28 cellular contexts compared by ENCODE assay signal in the genomic region with DNA sequence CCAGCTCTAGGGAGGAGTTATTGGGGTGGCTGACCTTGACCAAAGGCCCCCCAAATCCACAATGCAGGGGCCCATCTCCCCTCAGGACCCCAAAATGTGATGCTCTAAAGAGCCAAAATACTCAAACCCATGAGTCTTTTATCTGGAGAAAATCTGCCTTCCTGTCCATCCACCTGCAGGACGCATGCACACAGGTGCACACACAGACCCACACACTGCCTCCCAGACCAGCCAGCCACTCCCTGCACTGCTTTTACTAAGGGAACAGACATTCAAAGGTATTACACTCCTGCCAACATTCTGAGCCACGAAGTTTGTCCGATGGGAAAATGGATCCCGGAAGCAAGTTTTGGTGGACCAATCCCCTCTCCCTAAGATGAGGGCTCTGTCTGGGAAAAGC.
A peak's percentile ranks its signal among the peaks of the same experiment; 100 is the strongest.
DNase-seq lines count a peak whose midpoint lies in the region; ATAC-seq and TF ChIP-seq lines count a peak whose summit lies in the region.
"Had no signal": no experiment of that assay in that cellular context is flagged by ENCODE, and none has a peak within 500 bp of the region (broad histone marks: within the 10 kb centered on the region; RNA-seq: fewer than 3 reads in every experiment).

No MANE protein-coding gene starts in this region.

- no peaks in the 10 kb centered on the region for H3K36me3 Mint-ChIP-seq in natural killer cell
- H3K36me3 Mint-ChIP-seq in natural killer cell treated with Interleukin-12 subunit alpha and Interleukin-12 subunit beta and Interleukin-15 and Interleukin-18, amount 100 ng/mL, for 72 hours: no peaks in the 10 kb centered on the region
- H3K36me3 Mint-ChIP-seq in endodermal cell (ENCODE audit: low read depth): no peaks in the 10 kb centered on the region
- H3K36me3 Mint-ChIP-seq in osteocyte (ENCODE audit: unreplicated experiment): no peaks in the 10 kb centered on the region
- H3K36me3 Mint-ChIP-seq in activated naive CD8-positive, alpha-beta T cell treated with anti-CD3 and anti-CD28 coated beads for 36 hours: no peaks in the 10 kb centered on the region
- H3K36me3 Mint-ChIP-seq: CD4-positive, CD25-positive, alpha-beta regulatory T cell had no signal

- H3K27me3 ChIP-seq in endodermal cell (ENCODE audit: control insufficient read depth, insufficient read depth, low read length, poor library complexity, severe bottlenecking) (no peaks in the 10 kb centered on the region), body of pancreas (no peaks in the 10 kb centered on the region)
- H3K27me3 ChIP-seq: BLaER1, SJCRH30 had no signal

- DNase-seq in natural killer cell (peak; percentile 4), endodermal cell (peak; percentile 30), osteocyte (ENCODE audit: extremely low spot score, unreplicated experiment) (peak; percentile 34), ureter (ENCODE audit: low spot score) (peak; percentile 32), body of pancreas (no peak)
- DNase-seq in natural killer cell treated with Interleukin-12 subunit alpha and Interleukin-12 subunit beta and Interleukin-15 and Interleukin-18, amount 100 ng/mL, for 72 hours (ENCODE audit: low spot score): no peak
- no peak for DNase-seq in activated naive CD8-positive, alpha-beta T cell treated with anti-CD3 and anti-CD28 coated beads for 36 hours
- DNase-seq: CD4-positive, CD25-positive, alpha-beta regulatory T cell; DMS153; DND-41; GM23248; HFFc6; MM.1S; NCI-H1048; NCI-H1436 treated with DMSO at 0.1 percent for 48 hours; NCI-H187 treated with DMSO at 0.1 percent for 48 hours; NCI-H2107; NCI-H446; NCI-H524 treated with DMSO at 0.1 percent for 48 hours; NCI-H774; SJCRH30 had no signal

- H3K27me3 Mint-ChIP-seq in natural killer cell (ENCODE audit: low read depth in 2 of 2): peaks cover 7 to 20% of the 10 kb centered on the region in 2 donors
- H3K27me3 Mint-ChIP-seq in natural killer cell treated with Interleukin-12 subunit alpha and Interleukin-12 subunit beta and Interleukin-15 and Interleukin-18, amount 100 ng/mL, for 72 hours: peaks cover 16% of the 10 kb centered on the region in 2 donors
- peaks cover 13% of the 10 kb centered on the region for H3K27me3 Mint-ChIP-seq in endodermal cell (ENCODE audit: insufficient read depth)
- H3K27me3 Mint-ChIP-seq in osteocyte (ENCODE audit: unreplicated experiment): peaks cover 34% of the 10 kb centered on the region
- peaks cover 14% of the 10 kb centered on the region for H3K27me3 Mint-ChIP-seq in activated naive CD8-positive, alpha-beta T cell treated with anti-CD3 and anti-CD28 coated beads for 36 hours
- H3K27me3 Mint-ChIP-seq: IgD-negative memory B cell had no signal

- H3K4me1 Mint-ChIP-seq in natural killer cell: no peaks in the 10 kb centered on the region
- no peaks in the 10 kb centered on the region for H3K4me1 Mint-ChIP-seq in natural killer cell treated with Interleukin-12 subunit alpha and Interleukin-12 subunit beta and Interleukin-15 and Interleukin-18, amount 100 ng/mL, for 72 hours (ENCODE audit: low read depth in 2 of 2)
- H3K4me1 Mint-ChIP-seq in endodermal cell: no peaks in the 10 kb centered on the region
- peaks cover 2% of the 10 kb centered on the region for H3K4me1 Mint-ChIP-seq in osteocyte (ENCODE audit: unreplicated experiment)
- H3K4me1 Mint-ChIP-seq in activated naive CD8-positive, alpha-beta T cell treated with anti-CD3 and anti-CD28 coated beads for 36 hours: no peaks in the 10 kb centered on the region
- H3K4me1 Mint-ChIP-seq: CD4-positive, CD25-positive, alpha-beta regulatory T cell; IgD-negative memory B cell had no signal

- H3K36me3 ChIP-seq in endodermal cell (ENCODE audit: control insufficient read depth, insufficient read depth, low read length) (no peaks in the 10 kb centered on the region), body of pancreas (replicated peaks in 1 of 2; ENCODE audit: insufficient read depth in 1 of 2, low read depth in 2 of 2) (no peaks in the 10 kb centered on the region)
- H3K36me3 ChIP-seq: BLaER1, HAP-1, SJCRH30 had no signal

- H3K9ac ChIP-seq in endodermal cell (ENCODE audit: extremely low read depth, low read length, poor library complexity, severe bottlenecking): no peak overlapping the region
- H3K9ac ChIP-seq: BLaER1, GM23248, KMS-11 had no signal

- H3K4me3 ChIP-seq in endodermal cell (ENCODE audit: low read length) (no peak overlapping the region), body of pancreas (no peak overlapping the region)
- H3K4me3 ChIP-seq: BLaER1, GM23248, HAP-1, SJCRH30 had no signal

- H3K9me3 ChIP-seq in endodermal cell (ENCODE audit: control insufficient read depth, low read length): no peaks in the 10 kb centered on the region
- no peaks in the 10 kb centered on the region for H3K9me3 ChIP-seq in body of pancreas
- H3K9me3 ChIP-seq: BLaER1, HAP-1, SJCRH30 had no signal

- TF ChIP-seq POLR2A in body of pancreas (IDR thresholded peaks at IDR 0.05): no peak

- H3K4me3 Mint-ChIP-seq in natural killer cell (no peak overlapping the region), endodermal cell (no peak overlapping the region), osteocyte (ENCODE audit: unreplicated experiment) (no peak overlapping the region)
- no peak overlapping the region for H3K4me3 Mint-ChIP-seq in natural killer cell treated with Interleukin-12 subunit alpha and Interleukin-12 subunit beta and Interleukin-15 and Interleukin-18, amount 100 ng/mL, for 72 hours
- no peak overlapping the region for H3K4me3 Mint-ChIP-seq in activated naive CD8-positive, alpha-beta T cell treated with anti-CD3 and anti-CD28 coated beads for 36 hours
- H3K4me3 Mint-ChIP-seq: CD4-positive, CD25-positive, alpha-beta regulatory T cell; HFFc6 had no signal

- H3K27ac Mint-ChIP-seq in natural killer cell: no peak overlapping the region
- no peak overlapping the region for H3K27ac Mint-ChIP-seq in natural killer cell treated with Interleukin-12 subunit alpha and Interleukin-12 subunit beta and Interleukin-15 and Interleukin-18, amount 100 ng/mL, for 72 hours
- no peak overlapping the region for H3K27ac Mint-ChIP-seq in endodermal cell
- no peak overlapping the region for H3K27ac Mint-ChIP-seq in osteocyte (ENCODE audit: unreplicated experiment)
- no peak overlapping the region for H3K27ac Mint-ChIP-seq in activated naive CD8-positive, alpha-beta T cell treated with anti-CD3 and anti-CD28 coated beads for 36 hours
- H3K27ac Mint-ChIP-seq: CD4-positive, CD25-positive, alpha-beta regulatory T cell; HFFc6; IgD-negative memory B cell had no signal

- H3K4me1 ChIP-seq in endodermal cell (ENCODE audit: control insufficient read depth, insufficient read depth, low read length) (no peaks in the 10 kb centered on the region), body of pancreas (no peaks in the 10 kb centered on the region)
- H3K4me1 ChIP-seq: BLaER1, HAP-1, SJCRH30 had no signal

- no peak for ATAC-seq in natural killer cell
- no peak for ATAC-seq in natural killer cell treated with Interleukin-12 subunit alpha and Interleukin-12 subunit beta and Interleukin-15 and Interleukin-18, amount 100 ng/mL, for 72 hours
- no peak for ATAC-seq in body of pancreas
- no peak for ATAC-seq in HG02870 (IDR thresholded peaks at IDR 0.05; ENCODE audit: unreplicated experiment)
- ATAC-seq: SK-N-SH treated with all-trans-retinoic acid at 6 μM for 48 hours had no signal

- H3K9me3 Mint-ChIP-seq in natural killer cell (no peaks in the 10 kb centered on the region), endodermal cell (no peaks in the 10 kb centered on the region), osteocyte (ENCODE audit: unreplicated experiment) (no peaks in the 10 kb centered on the region)
- no peaks in the 10 kb centered on the region for H3K9me3 Mint-ChIP-seq in natural killer cell treated with Interleukin-12 subunit alpha and Interleukin-12 subunit beta and Interleukin-15 and Interleukin-18, amount 100 ng/mL, for 72 hours
- no peaks in the 10 kb centered on the region for H3K9me3 Mint-ChIP-seq in activated naive CD8-positive, alpha-beta T cell treated with anti-CD3 and anti-CD28 coated beads for 36 hours
- H3K9me3 Mint-ChIP-seq: HFFc6, IgD-negative memory B cell had no signal

- H3K27ac ChIP-seq in endodermal cell (ENCODE audit: low read depth, low read length) (no peak overlapping the region), body of pancreas (no peak overlapping the region)
- H3K27ac ChIP-seq: BLaER1, GM23248, HL-60, KMS-11, SJCRH30 had no signal

- TF ChIP-seq CTCF in natural killer cell (IDR thresholded peaks at IDR 0.05) (no peak), endodermal cell (conservative IDR thresholded peaks at IDR 0.05) (no peak), osteocyte (IDR thresholded peaks at IDR 0.05) (no peak), body of pancreas (IDR thresholded peaks at IDR 0.05) (no peak)

- WGBS in endodermal cell (ENCODE audit: insufficient coverage in 1 of 2, insufficient read length in 1 of 2), 2 experiments: 97 to 98% methylated on average over 3 to 4 of the region's 4 CpGs
- 79 to 84% methylated on average over 3 to 4 of the region's 4 CpGs for WGBS in body of pancreas, 2 donors

- intact Hi-C loops in natural killer cell (cut with micrococcal nuclease): no loop called here
- intact Hi-C loops in body of pancreas (cut with DNase I): no loop called here

Comparison
In these comparisons a context has a peak if more than half of its experiments do, and no peak if none do; other contexts are left out.
1. DNase-seq: peak in natural killer cell (single experiment), endodermal cell (single experiment), osteocyte (single experiment) and ureter (single experiment); none in natural killer cell treated with Interleukin-12 subunit alpha and Interleukin-12 subunit beta and Interleukin-15 and Interleukin-18, amount 100 ng/mL, for 72 hours (single experiment), body of pancreas (0 of 4) and activated naive CD8-positive, alpha-beta T cell treated with anti-CD3 and anti-CD28 coated beads for 36 hours (single experiment).